Comparison of ENCODE assay signal across 1 cellular context in genomic region chrX:40100141-40100536, GRCh38.
TF ChIP-seq lines count a peak whose summit lies in the region.

No MANE protein-coding gene starts in this region.

TF ChIP-seq in GM12878, 131 proteins besides CTCF, POLR2A, EP300 and RAD21 (continued from another document):
- no peak for TF ChIP-seq MAX (IDR thresholded peaks at IDR 0.05; ENCODE audit: low read depth, low read length)
- no peak for TF ChIP-seq POLR2AphosphoS5 (IDR thresholded peaks at IDR 0.05; ENCODE audit: low read length)
